13 cellular contexts compared by ENCODE assay signal in the genomic region with DNA sequence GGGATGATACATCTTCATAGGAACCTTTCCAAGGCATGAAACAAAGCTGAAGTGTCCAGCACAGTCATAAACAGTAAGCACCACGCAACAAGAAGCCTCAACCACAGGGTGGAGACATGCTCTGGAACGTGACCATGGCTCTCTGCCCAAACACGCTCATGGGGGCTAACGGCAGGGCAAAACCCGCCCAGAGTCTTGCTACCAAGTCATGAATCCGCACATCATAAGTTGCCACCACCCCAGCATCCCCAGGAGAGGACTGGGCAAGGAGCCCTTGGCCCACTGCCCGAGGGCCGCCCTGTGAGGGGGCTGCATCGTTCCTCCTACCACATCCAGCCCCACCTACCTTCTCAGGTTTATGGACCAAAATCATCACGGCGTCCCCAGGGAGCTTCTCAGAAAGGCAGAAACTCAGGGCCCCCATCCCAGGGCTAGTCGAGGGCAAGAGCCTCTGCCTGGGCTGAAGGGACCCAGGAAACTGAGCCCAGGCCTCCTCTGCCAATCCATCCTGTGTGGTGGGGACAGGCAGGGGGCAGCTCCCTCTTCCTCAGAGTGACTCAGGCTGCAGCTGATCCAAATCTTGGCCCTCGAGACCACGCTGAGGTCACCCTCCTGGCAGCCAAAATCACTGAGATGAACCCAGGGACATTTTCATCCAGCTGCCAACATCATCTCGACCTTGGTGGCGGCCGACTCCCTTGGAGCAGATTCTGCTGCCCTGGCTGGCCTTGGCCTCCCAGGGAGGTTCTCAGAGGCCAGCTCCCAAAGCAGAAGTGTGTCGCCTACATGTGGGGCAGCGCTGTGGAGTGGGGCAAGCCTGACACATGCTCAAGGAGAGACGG. TPM values are rescaled to one million over a fixed set of nuclear protein-coding genes. Genes with fewer than 3 reads are reported as not detected.
A peak's percentile ranks its signal among the peaks of the same experiment; 100 is the strongest.
DNase-seq lines count a peak whose midpoint lies in the region; FAIRE-seq and TF ChIP-seq lines count a peak whose summit lies in the region.
"Had no signal": no experiment of that assay in that cellular context is flagged by ENCODE, and none has a peak within 500 bp of the region (broad histone marks: within the 10 kb centered on the region; RNA-seq: fewer than 3 reads in every experiment).

No MANE protein-coding gene starts in this region.

- H3K4me1 ChIP-seq in adrenal gland (replicated peaks in 1 of 2) (no peaks in the 10 kb centered on the region), keratinocyte (ENCODE audit: control insufficient read depth, extremely low read depth, insufficient read depth, low read length) (peaks cover 12% of the 10 kb centered on the region), HAP-1 (no peaks in the 10 kb centered on the region)

- H3K4me3 ChIP-seq in adrenal gland (no peak overlapping the region), keratinocyte (ENCODE audit: control insufficient read depth in 2 of 3, extremely low read depth in 1 of 3, insufficient read depth in 2 of 3, low read depth in 1 of 3, low read length in 3 of 3) (no peak overlapping the region), HAP-1 (no peak overlapping the region)
- H3K4me3 ChIP-seq: skin epidermis had no signal

- no peaks in the 10 kb centered on the region for H3K9me1 ChIP-seq in keratinocyte (ENCODE audit: control insufficient read depth, extremely low read depth, insufficient read depth, low read length)

- in situ Hi-C loops in HAP-1 (cut with MboI; ENCODE audit: low sequenced_read_pairs): no loop called here

- peak overlapping the region; percentile 6 for H3K4me2 ChIP-seq in keratinocyte (ENCODE audit: control insufficient read depth, extremely low read depth, insufficient read depth, low read depth, low read length)

- H2AFZ ChIP-seq in keratinocyte (ENCODE audit: control insufficient read depth, low read length): no peak overlapping the region

- peaks cover 22% of the 10 kb centered on the region for H3K36me3 Mint-ChIP-seq in type B pancreatic cell
- H3K36me3 Mint-ChIP-seq in activated CD4-positive, alpha-beta memory T cell treated with anti-CD3 and anti-CD28 coated beads for 36 hours: no peaks in the 10 kb centered on the region

- DNase-seq in DMS79 treated with DMSO at 0.1 percent for 48 hours (lab: John Stamatoyannopoulos, UW) (peak; percentile 35), DMS79 (lab: John Stamatoyannopoulos, UW) (no peak), adrenal gland (peak; percentile 24 to 67 (median 51)), keratinocyte (ENCODE audit: low read depth, low spot score) (peak; percentile 38), type B pancreatic cell (ENCODE audit: extremely low spot score, unreplicated experiment) (no peak), NCI-H2171 treated with DMSO at 0.1 percent for 48 hours (lab: John Stamatoyannopoulos, UW) (no peak), HAP-1 (ENCODE audit: low spot score in 2 of 2) (no peak)
- DNase-seq in activated CD4-positive, alpha-beta memory T cell treated with anti-CD3 and anti-CD28 coated beads for 36 hours: no peak
- DNase-seq: activated naive CD8-positive, alpha-beta T cell treated with anti-CD3 and anti-CD28 coated beads, Interleukin-2, amount 50 U/mL, for 24 hours; KBM-7 had no signal

- H3K9me3 ChIP-seq in adrenal gland (replicated peaks in 1 of 3): no peaks in the 10 kb centered on the region
- no peaks in the 10 kb centered on the region for H3K9me3 ChIP-seq in keratinocyte (ENCODE audit: control insufficient read depth, low read depth, low read length)
- H3K9me3 ChIP-seq in HAP-1: no peaks in the 10 kb centered on the region

- H3K36me3 ChIP-seq in adrenal gland (replicated peaks in 1 of 2) (no peaks in the 10 kb centered on the region), keratinocyte (ENCODE audit: control insufficient read depth in 2 of 2, extremely low read depth in 1 of 2, insufficient read depth in 2 of 2, low read length in 2 of 2) (no peaks in the 10 kb centered on the region), HAP-1 (replicated peaks) (no peaks in the 10 kb centered on the region)

- no peak for TF ChIP-seq POLR2A in adrenal gland (IDR thresholded peaks at IDR 0.05)

- CTCF ChIA-PET in activated CD4-positive, alpha-beta memory T cell treated with anti-CD3 and anti-CD28 coated beads for 36 hours (lab: Charles Lee): no interaction called here

- no peaks in the 10 kb centered on the region for H3K9me3 Mint-ChIP-seq in type B pancreatic cell
- H3K9me3 Mint-ChIP-seq in activated CD4-positive, alpha-beta memory T cell treated with anti-CD3 and anti-CD28 coated beads for 36 hours: no peaks in the 10 kb centered on the region
- H3K9me3 Mint-ChIP-seq: activated naive CD8-positive, alpha-beta T cell treated with anti-CD3 and anti-CD28 coated beads, Interleukin-2, amount 50 U/mL, for 24 hours; T-helper 1 cell treated with Interleukin-12 subunit alpha and Interleukin-12 subunit beta and Interleukin-4 antibody, amounts not matched to agents 30 μg/mL and 1 μg/mL, for 36 hours had no signal

- no peaks in the 10 kb centered on the region for H4K20me1 ChIP-seq in keratinocyte (ENCODE audit: control insufficient read depth, extremely low read depth, insufficient read depth, low read length)

- H3K9ac ChIP-seq in keratinocyte (ENCODE audit: control insufficient read depth, extremely low read depth, insufficient read depth, low read length): no peak overlapping the region

- no peak overlapping the region for H3K27ac Mint-ChIP-seq in type B pancreatic cell
- H3K27ac Mint-ChIP-seq in activated CD4-positive, alpha-beta memory T cell treated with anti-CD3 and anti-CD28 coated beads for 36 hours: no peak overlapping the region
- H3K27ac Mint-ChIP-seq: activated naive CD8-positive, alpha-beta T cell treated with anti-CD3 and anti-CD28 coated beads, Interleukin-2, amount 50 U/mL, for 24 hours; T-helper 1 cell treated with Interleukin-12 subunit alpha and Interleukin-12 subunit beta and Interleukin-4 antibody, amounts not matched to agents 30 μg/mL and 1 μg/mL, for 36 hours had no signal

- 51 to 63% (median 56%) methylated on average over 4 to 20 of the region's 20 CpGs for WGBS in adrenal gland, 4 donors

- no peaks in the 10 kb centered on the region for H3K27me3 Mint-ChIP-seq in type B pancreatic cell
- peaks cover 6% of the 10 kb centered on the region for H3K27me3 Mint-ChIP-seq in activated CD4-positive, alpha-beta memory T cell treated with anti-CD3 and anti-CD28 coated beads for 36 hours

- POLR2A ChIA-PET in activated CD4-positive, alpha-beta memory T cell treated with anti-CD3 and anti-CD28 coated beads for 36 hours (lab: Charles Lee): no interaction called here

- H3K27ac ChIP-seq in adrenal gland (no peak overlapping the region), keratinocyte (ENCODE audit: control insufficient read depth, insufficient read depth, low read length) (no peak overlapping the region)
- H3K27ac ChIP-seq: 22Rv1 had no signal

- H3K79me2 ChIP-seq in keratinocyte (ENCODE audit: control insufficient read depth, insufficient read depth, low read length): no peaks in the 10 kb centered on the region

- H3K27me3 ChIP-seq in adrenal gland (no peaks in the 10 kb centered on the region), keratinocyte (ENCODE audit: control insufficient read depth, extremely low read depth, insufficient read depth, low read length) (peaks cover 52% of the 10 kb centered on the region), HAP-1 (ENCODE audit: low read depth) (no peaks in the 10 kb centered on the region)

- no peak for TF ChIP-seq CTCF in adrenal gland (IDR thresholded peaks at IDR 0.05)
- peak; percentile 11 to 49 (median 17) for TF ChIP-seq CTCF in keratinocyte (optimal IDR thresholded peaks at IDR 0.05 in 1 of 3, IDR thresholded peaks at IDR 0.05 in 1 of 3, conservative IDR thresholded peaks at IDR 0.05 in 1 of 3; ENCODE audit: extremely low read depth in 1 of 3, insufficient read depth in 2 of 3, low read length in 3 of 3)
- TF ChIP-seq CTCF in type B pancreatic cell (conservative IDR thresholded peaks at IDR 0.05): peak; percentile 16

- dilution Hi-C loops in keratinocyte (cut with MboI; ENCODE audit: extremely low pct_ligation_motif_present, low sequenced_read_pairs): no loop called here

- H3K4me3 Mint-ChIP-seq in type B pancreatic cell: no peak overlapping the region
- H3K4me3 Mint-ChIP-seq in activated CD4-positive, alpha-beta memory T cell treated with anti-CD3 and anti-CD28 coated beads for 36 hours: no peak overlapping the region
- H3K4me3 Mint-ChIP-seq: activated naive CD8-positive, alpha-beta T cell treated with anti-CD3 and anti-CD28 coated beads, Interleukin-2, amount 50 U/mL, for 24 hours; T-helper 1 cell treated with Interleukin-12 subunit alpha and Interleukin-12 subunit beta and Interleukin-4 antibody, amounts not matched to agents 30 μg/mL and 1 μg/mL, for 36 hours had no signal

- intact Hi-C loops in adrenal gland (cut with DNase I): no loop called here
- intact Hi-C loops in activated CD4-positive, alpha-beta memory T cell treated with anti-CD3 and anti-CD28 coated beads for 36 hours (cut with micrococcal nuclease): no loop called here

- FAIRE-seq in keratinocyte (lab: Jason Lieb, UNC): peak; percentile 63

- H3K4me1 Mint-ChIP-seq in type B pancreatic cell (ENCODE audit: unreplicated experiment): peaks cover 7% of the 10 kb centered on the region
- no peaks in the 10 kb centered on the region for H3K4me1 Mint-ChIP-seq in activated CD4-positive, alpha-beta memory T cell treated with anti-CD3 and anti-CD28 coated beads for 36 hours (ENCODE audit: low read depth)
- H3K4me1 Mint-ChIP-seq: activated naive CD8-positive, alpha-beta T cell treated with anti-CD3 and anti-CD28 coated beads, Interleukin-2, amount 50 U/mL, for 24 hours had no signal

RNA-seq across cellular contexts. Expression of a gene that starts 42.6 kb away (rescaled TPM):
- total RNA-seq in adrenal gland (1 to 10 TPM in 3 of 8 donors, under 1 TPM in 2, not detected in 3; 0.74 to 6.7 (median 3.2) TPM), type B pancreatic cell (ENCODE audit: low replicate concordance) (115 and 287 TPM in 2 replicates)
- polyA plus RNA-seq in adrenal gland (1 to 10 TPM; 1.2 to 6.2 (median 2.2) TPM), keratinocyte (0.29 to 1.1 TPM in 2 of 3 replicates, not detected in the other)
- polyA plus RNA-seq in keratinocyte (2011; ENCODE audit: low read depth): 0.76 TPM
- polyA plus RNA-seq in keratinocyte (2011; cell fraction: cytosol; rRNA removed): 0.38 and 0.44 TPM in 2 replicates
- 0.37 and 1.2 TPM in 2 replicates for polyA plus RNA-seq in keratinocyte (2011; cell fraction: nucleus; rRNA removed)
- 0.11 and 0.97 TPM in 2 replicates for polyA plus RNA-seq in keratinocyte (2012; ENCODE audit: low replicate concordance)
- 0.54 to 3.0 TPM in 2 of 3 replicates, not detected in the other for polyA minus RNA-seq in keratinocyte
- 1.3 TPM for polyA minus RNA-seq in keratinocyte (2011; cell fraction: cytosol; rRNA and poly(A)+ RNA removed)
- 0.53 and 1.3 TPM in 2 replicates for polyA minus RNA-seq in keratinocyte (2011; cell fraction: nucleus; rRNA and poly(A)+ RNA removed)
- total RNA-seq in activated CD4-positive, alpha-beta memory T cell treated with anti-CD3 and anti-CD28 coated beads for 36 hours: not detected

Comparison
In these comparisons a context has a peak if more than half of its experiments do, and no peak if none do; other contexts are left out.
1. DNase-seq: peak in DMS79 treated with DMSO at 0.1 percent for 48 hours (single experiment), adrenal gland (7 of 7) and keratinocyte (single experiment); none in DMS79 (single experiment), type B pancreatic cell (single experiment), NCI-H2171 treated with DMSO at 0.1 percent for 48 hours (single experiment), HAP-1 (0 of 2) and activated CD4-positive, alpha-beta memory T cell treated with anti-CD3 and anti-CD28 coated beads for 36 hours (single experiment).
2. CTCF ChIP-seq: peak in keratinocyte (3 of 3) and type B pancreatic cell (single experiment); none in adrenal gland (0 of 6).
3. RNA of a gene that starts 42.6 kb away (total RNA-seq): 115 to 287 TPM in type B pancreatic cell; 0.74 to 6.7 TPM in adrenal gland and not detected in activated CD4-positive, alpha-beta memory T cell treated with anti-CD3 and anti-CD28 coated beads for 36 hours; every median in the first group is over 10 times any median in the second.